In genomic region chr19:1295169-1296012, GRCh38 we compare ENCODE assay signal across 10 cellular contexts. TPM values are rescaled to one million over a fixed set of nuclear protein-coding genes. Genes with fewer than 3 reads are reported as not detected.
DNase-seq lines count a peak whose midpoint lies in the region; ATAC-seq and TF ChIP-seq lines count a peak whose summit lies in the region.
"Had no signal": no experiment of that assay in that cellular context is flagged by ENCODE, and none has a peak within 500 bp of the region (broad histone marks: within the 10 kb centered on the region; RNA-seq: fewer than 3 reads in every experiment).

No MANE protein-coding gene starts in this region.

- no peak overlapping the region for H4K91ac ChIP-seq in IMR-90 (ENCODE audit: insufficient read depth, low read depth, low read length)

- H3K36me3 ChIP-seq in BLaER1 treated with 17β-estradiol and CSF1 and Interleukin-3, amounts not matched to agents 10 nM and 100 nM: no peaks in the 10 kb centered on the region
- H3K36me3 ChIP-seq in IMR-90 (ENCODE audit: control insufficient read depth, insufficient read depth, low read length): no peaks in the 10 kb centered on the region
- no peaks in the 10 kb centered on the region for H3K36me3 ChIP-seq in naive thymus-derived CD4-positive, alpha-beta T cell (ENCODE audit: control insufficient read depth in 2 of 3, insufficient read depth in 3 of 3, low read length in 3 of 3)
- H3K36me3 ChIP-seq in prostate gland: no peaks in the 10 kb centered on the region

- H2AFZ ChIP-seq in IMR-90 (replicated peaks; ENCODE audit: low read length, poor library complexity): peak overlapping the region; percentile 75

- TF ChIP-seq CTCF in IMR-90 (conservative IDR thresholded peaks at IDR 0.05; ENCODE audit: low read depth, low read length) (no peak), type B pancreatic cell (conservative IDR thresholded peaks at IDR 0.05) (no peak), prostate gland (IDR thresholded peaks at IDR 0.05) (no peak)

- H3K18ac ChIP-seq in IMR-90 (ENCODE audit: low read depth, low read length): no peak overlapping the region

- H3K79me1 ChIP-seq in IMR-90 (ENCODE audit: low read depth in 1 of 2, low read length in 2 of 2): no peaks in the 10 kb centered on the region

- TF ChIP-seq POLR2A in IMR-90 (IDR thresholded peaks at IDR 0.05; ENCODE audit: low read depth, low read length) (no peak), prostate gland (IDR thresholded peaks at IDR 0.05) (no peak)

- no peak overlapping the region for H2BK15ac ChIP-seq in IMR-90 (ENCODE audit: low read depth, low read length)

- H3K23ac ChIP-seq in IMR-90 (ENCODE audit: low read depth, low read length): no peak overlapping the region

- peaks cover 0 to 5% (median 4%) of the 10 kb centered on the region in 7 donors for H3K4me1 Mint-ChIP-seq in naive thymus-derived CD4-positive, alpha-beta T cell
- peaks cover 3% of the 10 kb centered on the region for H3K4me1 Mint-ChIP-seq in type B pancreatic cell (ENCODE audit: unreplicated experiment)

- H3K56ac ChIP-seq in IMR-90 (ENCODE audit: extremely low read depth, insufficient read depth, low read length): no peak overlapping the region

- BruUV-seq in IMR-90 (replicated peaks; lab: Mats Ljungman, UMichigan): no TSS peak

- dilution Hi-C loops in IMR-90 (cut with HindIII; ENCODE audit: low sequenced_read_pairs, unreplicated experiment): no loop called here

- peaks cover 0 to 2% (median 0%) of the 10 kb centered on the region in 11 donors for H3K9me3 Mint-ChIP-seq in naive thymus-derived CD4-positive, alpha-beta T cell
- no peaks in the 10 kb centered on the region for H3K9me3 Mint-ChIP-seq in type B pancreatic cell

- H3K27me3 Mint-ChIP-seq in naive thymus-derived CD4-positive, alpha-beta T cell: peaks cover 3 to 15% (median 6%) of the 10 kb centered on the region in 5 donors
- H3K27me3 Mint-ChIP-seq in type B pancreatic cell: no peaks in the 10 kb centered on the region

- H3K9me1 ChIP-seq in IMR-90 (ENCODE audit: insufficient read depth, low read length): no peaks in the 10 kb centered on the region

- intact Hi-C loops in IMR-90 (cut with micrococcal nuclease): no loop called here
- intact Hi-C loops in naive thymus-derived CD4-positive, alpha-beta T cell (cut with micrococcal nuclease): no loop called here
- intact Hi-C loops in prostate gland (cut with DNase I): no loop called here

- H3K4me3 Mint-ChIP-seq in naive thymus-derived CD4-positive, alpha-beta T cell: peak overlapping the region in 5 of 10 donors; percentile 21 to 71 (median 32)
- no peak overlapping the region for H3K4me3 Mint-ChIP-seq in type B pancreatic cell

- no peak overlapping the region for H2BK120ac ChIP-seq in IMR-90 (ENCODE audit: low read depth, low read length)

- ATAC-seq in IMR-90 (ENCODE audit: low read depth) (peak; percentile 88), HG03432 (IDR thresholded peaks at IDR 0.05; ENCODE audit: unreplicated experiment) (no peak), HG03469 (IDR thresholded peaks at IDR 0.05; ENCODE audit: unreplicated experiment) (no peak)
- ATAC-seq in naive thymus-derived CD4-positive, alpha-beta T cell: peak; percentile 85

- DNase-seq in IMR-90: no peak
- peak; percentile 15 for DNase-seq in amniotic epithelial cell (ENCODE audit: low read depth)
- DNase-seq in naive thymus-derived CD4-positive, alpha-beta T cell: peak in 2 of 9 donors; percentile 29 to 64
- DNase-seq in type B pancreatic cell (ENCODE audit: extremely low spot score, unreplicated experiment): no peak
- DNase-seq in prostate gland (ENCODE audit: low spot score): no peak
- DNase-seq: activated CD4-positive, CD25-positive, alpha-beta regulatory T cell treated with anti-CD3 and anti-CD28 coated beads, Interleukin-2, amount 50 U/mL, for 72 hours; NCI-H187 treated with DMSO at 0.1 percent for 48 hours had no signal

- H2BK5ac ChIP-seq in IMR-90 (ENCODE audit: low read depth, low read length, poor library complexity, severe bottlenecking): no peak overlapping the region

- H4K20me1 ChIP-seq in BLaER1 treated with 17β-estradiol and CSF1 and Interleukin-3, amounts not matched to agents 10 nM and 100 nM: peaks cover 0 to 52% (median 35%) of the 10 kb centered on the region in 11 experiments; a peak in 16 of 22 replicates
- H4K20me1 ChIP-seq in IMR-90 (ENCODE audit: insufficient read depth, low read length): no peaks in the 10 kb centered on the region

- no peak overlapping the region for H3K27ac Mint-ChIP-seq in naive thymus-derived CD4-positive, alpha-beta T cell
- no peak overlapping the region for H3K27ac Mint-ChIP-seq in type B pancreatic cell

- H3K9ac ChIP-seq in BLaER1 treated with 17β-estradiol and CSF1 and Interleukin-3, amounts not matched to agents 10 nM and 100 nM: 0 out of 22 replicates have a peak overlapping the region, but pooled peaks of 1 of the 11 experiments have one; percentile 25
- H3K9ac ChIP-seq in IMR-90 (ENCODE audit: low read depth, low read length): no peak overlapping the region

- no peak for TF ChIP-seq RAD21 in IMR-90 (IDR thresholded peaks at IDR 0.05; ENCODE audit: low read length)

- no peak overlapping the region for H3K4me3 ChIP-seq in BLaER1 treated with 17β-estradiol and CSF1 and Interleukin-3, amounts not matched to agents 10 nM and 100 nM
- H3K4me3 ChIP-seq in IMR-90 (ENCODE audit: insufficient read depth, low read depth, low read length) (peak overlapping the region; percentile 5; the same call in 1 of the 2 replicates), prostate gland (no peak overlapping the region)
- H3K4me3 ChIP-seq in naive thymus-derived CD4-positive, alpha-beta T cell (ENCODE audit: low read length): no peak overlapping the region

- no peaks in the 10 kb centered on the region for H3K9me3 ChIP-seq in BLaER1 treated with 17β-estradiol and CSF1 and Interleukin-3, amounts not matched to agents 10 nM and 100 nM (replicated peaks in 1 of 11)
- no peaks in the 10 kb centered on the region for H3K9me3 ChIP-seq in IMR-90 (ENCODE audit: control insufficient read depth, insufficient read depth, low read length)
- no peaks in the 10 kb centered on the region for H3K9me3 ChIP-seq in naive thymus-derived CD4-positive, alpha-beta T cell (ENCODE audit: control insufficient read depth in 2 of 3, low read length in 3 of 3)
- H3K9me3 ChIP-seq in prostate gland: no peaks in the 10 kb centered on the region

- CTCF ChIA-PET in IMR-90 (lab: Yijun Ruan, JAX): no interaction called here
- CTCF ChIA-PET in naive thymus-derived CD4-positive, alpha-beta T cell (lab: Charles Lee): no interaction called here

- POLR2A ChIA-PET in IMR-90 (lab: Charles Lee; ENCODE audit: unreplicated experiment): no interaction called here
- POLR2A ChIA-PET in naive thymus-derived CD4-positive, alpha-beta T cell (lab: Charles Lee): no interaction called here

- in situ Hi-C loops in IMR-90 (cut with MboI; ENCODE audit: low sequenced_read_pairs): no loop called here

- H2AK5ac ChIP-seq in IMR-90 (ENCODE audit: low read depth, low read length): no peak overlapping the region

- H4K5ac ChIP-seq in IMR-90 (ENCODE audit: low read depth, low read length): no peak overlapping the region

- no peaks in the 10 kb centered on the region for H3K36me3 Mint-ChIP-seq in naive thymus-derived CD4-positive, alpha-beta T cell
- no peaks in the 10 kb centered on the region for H3K36me3 Mint-ChIP-seq in type B pancreatic cell

- H3K27me3 ChIP-seq in BLaER1 treated with 17β-estradiol and CSF1 and Interleukin-3, amounts not matched to agents 10 nM and 100 nM: peaks cover 30 to 65% (median 55%) of the 10 kb centered on the region in 11 experiments; a peak in 20 of 22 replicates
- H3K27me3 ChIP-seq in IMR-90 (ENCODE audit: control insufficient read depth, insufficient read depth, low read length) (peaks cover 18% of the 10 kb centered on the region; the same call in 1 of the 2 replicates), prostate gland (replicated peaks; ENCODE audit: insufficient read depth) (no peaks in the 10 kb centered on the region)
- no peaks in the 10 kb centered on the region for H3K27me3 ChIP-seq in naive thymus-derived CD4-positive, alpha-beta T cell (ENCODE audit: control insufficient read depth in 2 of 2, insufficient read depth in 2 of 2, low read length in 2 of 2)

- H3K4me1 ChIP-seq in BLaER1 treated with 17β-estradiol and CSF1 and Interleukin-3, amounts not matched to agents 10 nM and 100 nM: peaks cover 5 to 62% (median 57%) of the 10 kb centered on the region in 10 experiments; a peak in 18 of 20 replicates
- peaks cover 3% of the 10 kb centered on the region; the same call in 1 of the 2 replicates for H3K4me1 ChIP-seq in IMR-90 (ENCODE audit: control insufficient read depth, insufficient read depth, low read length)
- no peaks in the 10 kb centered on the region for H3K4me1 ChIP-seq in naive thymus-derived CD4-positive, alpha-beta T cell (ENCODE audit: control insufficient read depth in 2 of 2, insufficient read depth in 2 of 2, low read length in 2 of 2)
- H3K4me1 ChIP-seq in prostate gland (replicated peaks): no peaks in the 10 kb centered on the region

- no peak overlapping the region for H3K27ac ChIP-seq in BLaER1 treated with 17β-estradiol and CSF1 and Interleukin-3, amounts not matched to agents 10 nM and 100 nM
- H3K27ac ChIP-seq in IMR-90 (ENCODE audit: insufficient read depth, low read length): no peak overlapping the region
- H3K27ac ChIP-seq in naive thymus-derived CD4-positive, alpha-beta T cell (ENCODE audit: low read depth, low read length): no peak overlapping the region
- no peak overlapping the region for H3K27ac ChIP-seq in prostate gland

- H3K4ac ChIP-seq in IMR-90 (ENCODE audit: low read depth, low read length): no peak overlapping the region

- H4K8ac ChIP-seq in IMR-90 (ENCODE audit: low read depth in 2 of 2, low read length in 2 of 2): no peak overlapping the region

- H2BK20ac ChIP-seq in IMR-90 (ENCODE audit: low read depth, low read length): no peak overlapping the region

- no peak overlapping the region for H3K14ac ChIP-seq in IMR-90 (replicated peaks; ENCODE audit: low read depth, low read length)

- H3K4me2 ChIP-seq in BLaER1 treated with 17β-estradiol and CSF1 and Interleukin-3, amounts not matched to agents 10 nM and 100 nM: peak overlapping the region in 10 of 11 experiments; percentile 41 to 89 (median 74); a peak in 20 of 22 replicates
- peak overlapping the region; percentile 29 for H3K4me2 ChIP-seq in IMR-90 (ENCODE audit: low read depth, low read length)

- no peak overlapping the region for H2AK9ac ChIP-seq in IMR-90 (replicated peaks; ENCODE audit: low read depth, low read length, poor library complexity)

- WGBS in IMR-90 (ENCODE audit: extremely low coverage in 2 of 2, insufficient read length in 1 of 2), 2 experiments: 17% methylated on average over 30 of the region's 82 CpGs; no CpG with 5 or more reads in 1 of the 2 experiments
- WGBS in prostate gland: 25% methylated on average over 45 of the region's 82 CpGs

RNA-seq across cellular contexts. Expression of gene EFNA2, which starts 9.7 kb away (rescaled TPM):
- total RNA-seq in IMR-90 (2012; rRNA removed): not detected in 2 replicates
- not detected in 2 replicates for polyA plus RNA-seq in IMR-90 (2012; rRNA removed)
- 0.10 TPM in 1 of 2 replicates, not detected in the other for polyA plus RNA-seq in IMR-90 (2012; cell fraction: cytosol; rRNA removed)
- polyA plus RNA-seq in IMR-90 (2012; cell fraction: nucleus; rRNA removed; ENCODE audit: low replicate concordance): 0.07 TPM in 1 of 2 replicates, not detected in the other
- total RNA-seq in naive thymus-derived CD4-positive, alpha-beta T cell: not detected
- not detected for polyA plus RNA-seq in naive thymus-derived CD4-positive, alpha-beta T cell
- total RNA-seq in type B pancreatic cell (ENCODE audit: low replicate concordance): 5.1 and 17.6 TPM in 2 replicates
- not detected for total RNA-seq in prostate gland

RNA-seq across cellular contexts. Expression of gene FAM174C, which starts 20.1 kb away (rescaled TPM):
- total RNA-seq in IMR-90 (2012; rRNA removed) (7.5 and 10.6 TPM in 2 replicates), type B pancreatic cell (ENCODE audit: low replicate concordance) (30.6 and 36.4 TPM in 2 replicates), prostate gland (10 to 100 TPM; 95.1 to 98.7 TPM)
- polyA plus RNA-seq in IMR-90 (2012; rRNA removed): 61.8 and 93.4 TPM in 2 replicates
- polyA plus RNA-seq in IMR-90 (2012; cell fraction: cytosol; rRNA removed): 94.9 and 135 TPM in 2 replicates
- 46.6 and 93.7 TPM in 2 replicates for polyA plus RNA-seq in IMR-90 (2012; cell fraction: nucleus; rRNA removed; ENCODE audit: low replicate concordance)
- 10 to 100 TPM; 31.7 to 57.3 (median 47.7) TPM for total RNA-seq in naive thymus-derived CD4-positive, alpha-beta T cell
- 10 to 100 TPM; 75.0 to 78.8 TPM for polyA plus RNA-seq in naive thymus-derived CD4-positive, alpha-beta T cell

RNA-seq across cellular contexts. Expression of gene CIRBP, which starts 26.3 kb away (rescaled TPM):
- total RNA-seq in IMR-90 (2012; rRNA removed): 226 and 299 TPM in 2 replicates
- polyA plus RNA-seq in IMR-90 (2012; rRNA removed): 405 and 542 TPM in 2 replicates
- 562 and 617 TPM in 2 replicates for polyA plus RNA-seq in IMR-90 (2012; cell fraction: cytosol; rRNA removed)
- 2,129 and 2,924 TPM in 2 replicates for polyA plus RNA-seq in IMR-90 (2012; cell fraction: nucleus; rRNA removed; ENCODE audit: low replicate concordance)
- 100 to 1,000 TPM; 237 to 629 (median 524) TPM for total RNA-seq in naive thymus-derived CD4-positive, alpha-beta T cell
- 100 to 1,000 TPM; 233 to 247 TPM for polyA plus RNA-seq in naive thymus-derived CD4-positive, alpha-beta T cell
- 316 and 421 TPM in 2 replicates for total RNA-seq in type B pancreatic cell (ENCODE audit: low replicate concordance)
- total RNA-seq in prostate gland: 100 to 1,000 TPM; 753 to 863 TPM

RNA-seq across cellular contexts. Expression of gene MIDN, which starts 47.0 kb away (rescaled TPM):
- total RNA-seq in IMR-90 (2012; rRNA removed) (2.2 and 2.5 TPM in 2 replicates), type B pancreatic cell (ENCODE audit: low replicate concordance) (122 and 127 TPM in 2 replicates), prostate gland (10 to 100 TPM; 35.8 to 42.9 TPM)
- 24.1 and 26.0 TPM in 2 replicates for polyA plus RNA-seq in IMR-90 (2012; rRNA removed)
- polyA plus RNA-seq in IMR-90 (2012; cell fraction: cytosol; rRNA removed): 39.2 and 47.7 TPM in 2 replicates
- polyA plus RNA-seq in IMR-90 (2012; cell fraction: nucleus; rRNA removed; ENCODE audit: low replicate concordance): 97.0 and 144 TPM in 2 replicates
- 100 to 1,000 TPM in 2 of 5 experiments, 10 to 100 TPM in 3; 22.6 to 310 (median 78.1) TPM for total RNA-seq in naive thymus-derived CD4-positive, alpha-beta T cell
- 1 to 10 TPM; 1.4 to 3.6 TPM for polyA plus RNA-seq in naive thymus-derived CD4-positive, alpha-beta T cell

RNA-seq across cellular contexts. Expression of gene ATP5F1D, which starts 53.8 kb away (rescaled TPM):
- total RNA-seq in IMR-90 (2012; rRNA removed): 7.3 and 13.6 TPM in 2 replicates
- 140 and 189 TPM in 2 replicates for polyA plus RNA-seq in IMR-90 (2012; rRNA removed)
- 348 and 386 TPM in 2 replicates for polyA plus RNA-seq in IMR-90 (2012; cell fraction: cytosol; rRNA removed)
- 72.4 and 213 TPM in 2 replicates for polyA plus RNA-seq in IMR-90 (2012; cell fraction: nucleus; rRNA removed; ENCODE audit: low replicate concordance)
- total RNA-seq in naive thymus-derived CD4-positive, alpha-beta T cell: 100 to 1,000 TPM in 3 of 5 experiments, 10 to 100 TPM in 2; 90.6 to 178 (median 102) TPM
- polyA plus RNA-seq in naive thymus-derived CD4-positive, alpha-beta T cell: 100 to 1,000 TPM; 209 to 302 TPM
- 165 and 197 TPM in 2 replicates for total RNA-seq in type B pancreatic cell (ENCODE audit: low replicate concordance)
- total RNA-seq in prostate gland: 100 to 1,000 TPM; 109 to 151 TPM

Comparison
In these comparisons a context has a peak if more than half of its experiments do, and no peak if none do; other contexts are left out.
1. ATAC-seq: peak in IMR-90 (single experiment) and naive thymus-derived CD4-positive, alpha-beta T cell (single experiment); none in HG03432 (single experiment) and HG03469 (single experiment).